8 cellular contexts compared by ENCODE assay signal in the genomic region with DNA sequence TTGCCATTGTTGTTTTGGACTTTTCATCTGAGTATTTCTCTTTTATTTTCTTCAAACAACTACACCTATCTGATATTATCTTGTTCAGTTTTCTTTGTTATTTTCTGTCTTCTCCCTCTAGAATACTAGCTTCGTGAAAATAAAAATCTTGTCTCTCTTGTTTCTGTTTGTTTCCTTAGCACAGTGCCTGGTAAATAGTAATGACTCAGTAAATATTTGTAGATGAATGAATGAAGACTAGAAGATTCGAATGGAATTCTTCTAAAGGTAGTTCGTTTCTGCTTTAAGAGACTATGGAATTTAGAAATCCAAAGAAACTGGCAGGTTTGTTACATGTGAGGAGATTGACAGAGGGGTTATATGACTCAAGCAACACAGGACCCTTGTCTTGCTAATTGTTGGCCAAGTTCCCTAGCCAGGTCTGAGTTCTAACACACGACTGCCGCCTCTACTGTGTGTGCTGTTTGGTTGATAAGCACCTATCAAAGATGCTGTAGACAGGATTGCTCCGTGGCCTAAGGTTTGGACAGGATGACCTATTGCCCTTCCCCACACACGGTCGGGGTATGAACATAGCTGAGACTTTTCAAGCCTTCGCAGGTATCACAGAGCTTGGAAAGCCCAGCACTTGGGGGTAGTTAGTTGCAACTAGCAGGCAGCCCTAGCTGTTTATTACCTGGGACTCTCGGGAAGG. TPM values are rescaled to one million over a fixed set of nuclear protein-coding genes. Genes with fewer than 3 reads are reported as not detected.
DNase-seq lines count a peak whose midpoint lies in the region; ATAC-seq, FAIRE-seq and TF ChIP-seq lines count a peak whose summit lies in the region.

No MANE protein-coding gene starts in this region.

- H3K4me3 ChIP-seq in AG10803 (ENCODE audit: low read length): peak overlapping the region; percentile 93
- H3K4me3 ChIP-seq in ascending aorta: peak overlapping the region; percentile 81 to 90
- H3K4me3 ChIP-seq in kidney (ENCODE audit: low read length in 2 of 2): peak overlapping the region; percentile 74 to 79

- DNase-seq in AG10803 (ENCODE audit: low read depth) (no peak), ascending aorta (ENCODE audit: low spot score in 2 of 2) (no peak), kidney (no peak), substantia nigra (lab: John Stamatoyannopoulos, UW) (peak in 12 of 49 donors; percentile 14 to 54 (median 30)), KG1 (lab: John Stamatoyannopoulos, UW) (no peak), NOMO-1 (lab: John Stamatoyannopoulos, UW; ENCODE audit: unreplicated experiment in 2 of 2) (no peak)

- H3K36me3 ChIP-seq in ascending aorta: no peaks in the 10 kb centered on the region
- H3K36me3 ChIP-seq in kidney (ENCODE audit: control insufficient read depth in 1 of 2, insufficient read depth in 2 of 2, low read length in 2 of 2): no peaks in the 10 kb centered on the region

- no peak for TF ChIP-seq CTCF in AG10803 (conservative IDR thresholded peaks at IDR 0.05; ENCODE audit: low read length)
- TF ChIP-seq CTCF in ascending aorta (IDR thresholded peaks at IDR 0.05): no peak
- no peak for TF ChIP-seq CTCF in kidney (IDR thresholded peaks at IDR 0.05; ENCODE audit: borderline replicate concordance, extremely low read depth, insufficient read depth)

- H3K27me3 ChIP-seq in ascending aorta: no peaks in the 10 kb centered on the region

- intact Hi-C loops in ascending aorta (cut with DNase I): loop anchor here (1.0 to 5.0 kb wide), 2 partner anchors 81 to 245 kb away; no protein-coding TSS in a partner anchor
- intact Hi-C loops in kidney (cut with DNase I): no loop called here

- FAIRE-seq in kidney (lab: Jason Lieb, UNC): no peak

- H3K9me3 ChIP-seq in ascending aorta (no peaks in the 10 kb centered on the region), kidney (ENCODE audit: control insufficient read depth in 1 of 2, low read length in 2 of 2) (no peaks in the 10 kb centered on the region)

- H3K27ac ChIP-seq in ascending aorta: peak overlapping the region; percentile 87 to 90
- H3K27ac ChIP-seq in kidney (ENCODE audit: low read depth in 2 of 2, low read length in 2 of 2): peak overlapping the region; percentile 85 to 90
- peak overlapping the region; percentile 79 for H3K27ac ChIP-seq in substantia nigra (ENCODE audit: low read depth, low read length, poor library complexity, severe bottlenecking)

- peak overlapping the region; percentile 79 to 81 for H3K9ac ChIP-seq in kidney (ENCODE audit: low read length in 2 of 2)

- H3K4me1 ChIP-seq in ascending aorta (peaks cover 0 to 21% of the 10 kb centered on the region in 2 donors), kidney (ENCODE audit: control insufficient read depth in 1 of 2, insufficient read depth in 1 of 2, low read depth in 1 of 2, low read length in 2 of 2) (peaks cover 0 to 12% of the 10 kb centered on the region in 2 donors)

- peak; percentile 4 for ATAC-seq in GM18909 (IDR thresholded peaks at IDR 0.05; ENCODE audit: poor library complexity, unreplicated experiment)
- ATAC-seq in HG03442 (IDR thresholded peaks at IDR 0.05; ENCODE audit: unreplicated experiment): peak; percentile 5

RNA-seq across cellular contexts. Expression of gene TMEM135, which starts 0.8 kb away (rescaled TPM):
- total RNA-seq in ascending aorta (18.4 TPM), kidney (24.6 TPM)
- 12.0 TPM for polyA plus RNA-seq in kidney (ENCODE audit: insufficient read depth, low read depth, low replicate concordance)
